Comparison of ENCODE assay signal across 1 cellular context in the genomic region with DNA sequence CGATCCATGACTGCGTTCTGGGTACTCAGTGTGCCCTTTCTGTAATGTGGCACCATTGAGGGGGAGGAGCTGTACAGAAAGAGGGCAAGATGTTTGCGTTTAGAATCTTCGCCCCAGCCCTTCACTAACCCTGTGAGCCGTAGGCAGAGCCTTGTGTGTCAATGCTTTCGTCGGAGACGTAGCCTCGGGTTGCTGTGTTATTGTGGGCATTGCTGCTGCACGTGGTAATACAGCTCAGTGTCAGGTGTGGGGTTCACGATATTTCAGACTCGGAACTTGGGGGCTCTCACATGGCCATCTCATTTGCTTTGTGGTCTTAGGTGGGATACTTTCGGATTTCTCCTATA.
TF ChIP-seq lines count a peak whose summit lies in the region.

No MANE protein-coding gene starts in this region.

TF ChIP-seq in GM23338, 12 proteins besides CTCF, POLR2A, EP300 and RAD21 (continued from another document):
- TF ChIP-seq, protein P1, sequence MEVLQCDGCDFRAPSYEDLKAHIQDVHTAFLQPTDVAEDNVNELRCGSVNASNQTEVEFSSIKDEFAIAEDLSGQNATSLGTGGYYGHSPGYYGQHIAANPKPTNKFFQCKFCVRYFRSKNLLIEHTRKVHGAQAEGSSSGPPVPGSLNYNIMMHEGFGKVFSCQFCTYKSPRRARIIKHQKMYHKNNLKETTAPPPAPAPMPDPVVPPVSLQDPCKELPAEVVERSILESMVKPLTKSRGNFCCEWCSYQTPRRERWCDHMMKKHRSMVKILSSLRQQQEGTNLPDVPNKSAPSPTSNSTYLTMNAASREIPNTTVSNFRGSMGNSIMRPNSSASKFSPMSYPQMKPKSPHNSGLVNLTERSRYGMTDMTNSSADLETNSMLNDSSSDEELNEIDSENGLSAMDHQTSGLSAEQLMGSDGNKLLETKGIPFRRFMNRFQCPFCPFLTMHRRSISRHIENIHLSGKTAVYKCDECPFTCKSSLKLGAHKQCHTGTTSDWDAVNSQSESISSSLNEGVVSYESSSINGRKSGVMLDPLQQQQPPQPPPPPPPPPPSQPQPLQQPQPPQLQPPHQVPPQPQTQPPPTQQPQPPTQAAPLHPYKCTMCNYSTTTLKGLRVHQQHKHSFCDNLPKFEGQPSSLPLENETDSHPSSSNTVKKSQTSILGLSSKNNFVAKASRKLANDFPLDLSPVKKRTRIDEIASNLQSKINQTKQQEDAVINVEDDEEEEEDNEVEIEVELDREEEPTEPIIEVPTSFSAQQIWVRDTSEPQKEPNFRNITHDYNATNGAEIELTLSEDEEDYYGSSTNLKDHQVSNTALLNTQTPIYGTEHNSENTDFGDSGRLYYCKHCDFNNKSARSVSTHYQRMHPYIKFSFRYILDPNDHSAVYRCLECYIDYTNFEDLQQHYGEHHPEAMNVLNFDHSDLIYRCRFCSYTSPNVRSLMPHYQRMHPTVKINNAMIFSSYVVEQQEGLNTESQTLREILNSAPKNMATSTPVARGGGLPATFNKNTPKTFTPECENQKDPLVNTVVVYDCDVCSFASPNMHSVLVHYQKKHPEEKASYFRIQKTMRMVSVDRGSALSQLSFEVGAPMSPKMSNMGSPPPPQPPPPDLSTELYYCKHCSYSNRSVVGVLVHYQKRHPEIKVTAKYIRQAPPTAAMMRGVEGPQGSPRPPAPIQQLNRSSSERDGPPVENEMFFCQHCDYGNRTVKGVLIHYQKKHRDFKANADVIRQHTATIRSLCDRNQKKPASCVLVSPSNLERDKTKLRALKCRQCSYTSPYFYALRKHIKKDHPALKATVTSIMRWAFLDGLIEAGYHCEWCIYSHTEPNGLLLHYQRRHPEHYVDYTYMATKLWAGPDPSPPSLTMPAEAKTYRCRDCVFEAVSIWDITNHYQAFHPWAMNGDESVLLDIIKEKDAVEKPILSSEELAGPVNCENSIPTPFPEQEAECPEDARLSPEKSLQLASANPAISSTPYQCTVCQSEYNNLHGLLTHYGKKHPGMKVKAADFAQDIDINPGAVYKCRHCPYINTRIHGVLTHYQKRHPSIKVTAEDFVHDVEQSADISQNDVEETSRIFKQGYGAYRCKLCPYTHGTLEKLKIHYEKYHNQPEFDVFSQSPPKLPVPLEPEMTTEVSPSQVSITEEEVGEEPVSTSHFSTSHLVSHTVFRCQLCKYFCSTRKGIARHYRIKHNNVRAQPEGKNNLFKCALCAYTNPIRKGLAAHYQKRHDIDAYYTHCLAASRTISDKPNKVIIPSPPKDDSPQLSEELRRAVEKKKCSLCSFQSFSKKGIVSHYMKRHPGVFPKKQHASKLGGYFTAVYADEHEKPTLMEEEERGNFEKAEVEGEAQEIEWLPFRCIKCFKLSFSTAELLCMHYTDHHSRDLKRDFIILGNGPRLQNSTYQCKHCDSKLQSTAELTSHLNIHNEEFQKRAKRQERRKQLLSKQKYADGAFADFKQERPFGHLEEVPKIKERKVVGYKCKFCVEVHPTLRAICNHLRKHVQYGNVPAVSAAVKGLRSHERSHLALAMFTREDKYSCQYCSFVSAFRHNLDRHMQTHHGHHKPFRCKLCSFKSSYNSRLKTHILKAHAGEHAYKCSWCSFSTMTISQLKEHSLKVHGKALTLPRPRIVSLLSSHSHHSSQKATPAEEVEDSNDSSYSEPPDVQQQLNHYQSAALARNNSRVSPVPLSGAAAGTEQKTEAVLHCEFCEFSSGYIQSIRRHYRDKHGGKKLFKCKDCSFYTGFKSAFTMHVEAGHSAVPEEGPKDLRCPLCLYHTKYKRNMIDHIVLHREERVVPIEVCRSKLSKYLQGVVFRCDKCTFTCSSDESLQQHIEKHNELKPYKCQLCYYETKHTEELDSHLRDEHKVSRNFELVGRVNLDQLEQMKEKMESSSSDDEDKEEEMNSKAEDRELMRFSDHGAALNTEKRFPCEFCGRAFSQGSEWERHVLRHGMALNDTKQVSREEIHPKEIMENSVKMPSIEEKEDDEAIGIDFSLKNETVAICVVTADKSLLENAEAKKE (CRISPR knock-in tag; IDR thresholded peaks at IDR 0.05), result no peak
- TF ChIP-seq EZH2 (IDR thresholded peaks at IDR 0.05; ENCODE audit: low read depth, unreplicated experiment) (no peak), CREB1 (CRISPR knock-in tag; IDR thresholded peaks at IDR 0.05; ENCODE audit: low read depth) (no peak), NANOG (IDR thresholded peaks at IDR 0.05; ENCODE audit: borderline replicate concordance) (no peak)
